In the genomic region with DNA sequence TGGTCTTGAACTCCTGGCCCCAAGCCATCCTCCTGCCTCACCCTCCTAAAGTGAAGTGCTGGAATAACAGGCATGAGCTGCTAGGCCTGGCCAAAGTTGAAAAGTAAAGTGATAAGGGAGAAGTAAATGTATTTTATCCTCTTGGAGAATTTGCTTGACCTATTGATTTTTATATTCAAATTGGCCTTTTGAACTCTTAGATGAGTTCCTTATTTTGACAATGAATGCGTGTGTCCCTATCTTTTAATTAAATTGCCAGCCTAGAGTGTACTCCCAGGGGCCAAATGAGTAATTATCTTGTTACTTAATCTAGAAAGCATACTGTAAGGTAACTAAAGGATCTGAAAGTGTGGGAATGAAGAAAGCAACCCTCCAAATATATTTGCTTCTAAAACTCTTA, we compare ENCODE assay signal across 1 cellular context.
TF ChIP-seq lines count a peak whose summit lies in the region.

No MANE protein-coding gene starts in this region.

TF ChIP-seq in GM12878, 131 proteins besides CTCF, POLR2A, EP300 and RAD21:
- TF ChIP-seq, protein P1, sequence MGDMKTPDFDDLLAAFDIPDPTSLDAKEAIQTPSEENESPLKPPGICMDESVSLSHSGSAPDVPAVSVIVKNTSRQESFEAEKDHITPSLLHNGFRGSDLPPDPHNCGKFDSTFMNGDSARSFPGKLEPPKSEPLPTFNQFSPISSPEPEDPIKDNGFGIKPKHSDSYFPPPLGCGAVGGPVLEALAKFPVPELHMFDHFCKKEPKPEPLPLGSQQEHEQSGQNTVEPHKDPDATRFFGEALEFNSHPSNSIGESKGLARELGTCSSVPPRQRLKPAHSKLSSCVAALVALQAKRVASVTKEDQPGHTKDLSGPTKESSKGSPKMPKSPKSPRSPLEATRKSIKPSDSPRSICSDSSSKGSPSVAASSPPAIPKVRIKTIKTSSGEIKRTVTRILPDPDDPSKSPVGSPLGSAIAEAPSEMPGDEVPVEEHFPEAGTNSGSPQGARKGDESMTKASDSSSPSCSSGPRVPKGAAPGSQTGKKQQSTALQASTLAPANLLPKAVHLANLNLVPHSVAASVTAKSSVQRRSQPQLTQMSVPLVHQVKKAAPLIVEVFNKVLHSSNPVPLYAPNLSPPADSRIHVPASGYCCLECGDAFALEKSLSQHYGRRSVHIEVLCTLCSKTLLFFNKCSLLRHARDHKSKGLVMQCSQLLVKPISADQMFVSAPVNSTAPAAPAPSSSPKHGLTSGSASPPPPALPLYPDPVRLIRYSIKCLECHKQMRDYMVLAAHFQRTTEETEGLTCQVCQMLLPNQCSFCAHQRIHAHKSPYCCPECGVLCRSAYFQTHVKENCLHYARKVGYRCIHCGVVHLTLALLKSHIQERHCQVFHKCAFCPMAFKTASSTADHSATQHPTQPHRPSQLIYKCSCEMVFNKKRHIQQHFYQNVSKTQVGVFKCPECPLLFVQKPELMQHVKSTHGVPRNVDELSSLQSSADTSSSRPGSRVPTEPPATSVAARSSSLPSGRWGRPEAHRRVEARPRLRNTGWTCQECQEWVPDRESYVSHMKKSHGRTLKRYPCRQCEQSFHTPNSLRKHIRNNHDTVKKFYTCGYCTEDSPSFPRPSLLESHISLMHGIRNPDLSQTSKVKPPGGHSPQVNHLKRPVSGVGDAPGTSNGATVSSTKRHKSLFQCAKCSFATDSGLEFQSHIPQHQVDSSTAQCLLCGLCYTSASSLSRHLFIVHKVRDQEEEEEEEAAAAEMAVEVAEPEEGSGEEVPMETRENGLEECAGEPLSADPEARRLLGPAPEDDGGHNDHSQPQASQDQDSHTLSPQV (IDR thresholded peaks at IDR 0.05), result no peak
- no peak for TF ChIP-seq CHD4 (IDR thresholded peaks at IDR 0.05)
- no peak for TF ChIP-seq NR2F1 (conservative IDR thresholded peaks at IDR 0.05)
- TF ChIP-seq JUNB (IDR thresholded peaks at IDR 0.05), result no peak
- no peak; the same call in 1 of the 2 replicates for TF ChIP-seq FOXM1 (IDR thresholded peaks at IDR 0.05; ENCODE audit: low read depth, low read length)
- TF ChIP-seq SUPT20H (IDR thresholded peaks at IDR 0.05; ENCODE audit: borderline replicate concordance, control insufficient read depth, low read depth, low read length), result no peak
- TF ChIP-seq ESRRA (IDR thresholded peaks at IDR 0.05; ENCODE audit: low read length), result no peak
- no peak for TF ChIP-seq NR2C2 (IDR thresholded peaks at IDR 0.05; ENCODE audit: borderline replicate concordance, control insufficient read depth, insufficient read length, low read depth)
- no peak for TF ChIP-seq EED (IDR thresholded peaks at IDR 0.05; ENCODE audit: low read depth)
- TF ChIP-seq STAT1 (conservative IDR thresholded peaks at IDR 0.05), result no peak
- TF ChIP-seq, protein P2, sequence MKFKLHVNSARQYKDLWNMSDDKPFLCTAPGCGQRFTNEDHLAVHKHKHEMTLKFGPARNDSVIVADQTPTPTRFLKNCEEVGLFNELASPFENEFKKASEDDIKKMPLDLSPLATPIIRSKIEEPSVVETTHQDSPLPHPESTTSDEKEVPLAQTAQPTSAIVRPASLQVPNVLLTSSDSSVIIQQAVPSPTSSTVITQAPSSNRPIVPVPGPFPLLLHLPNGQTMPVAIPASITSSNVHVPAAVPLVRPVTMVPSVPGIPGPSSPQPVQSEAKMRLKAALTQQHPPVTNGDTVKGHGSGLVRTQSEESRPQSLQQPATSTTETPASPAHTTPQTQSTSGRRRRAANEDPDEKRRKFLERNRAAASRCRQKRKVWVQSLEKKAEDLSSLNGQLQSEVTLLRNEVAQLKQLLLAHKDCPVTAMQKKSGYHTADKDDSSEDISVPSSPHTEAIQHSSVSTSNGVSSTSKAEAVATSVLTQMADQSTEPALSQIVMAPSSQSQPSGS (IDR thresholded peaks at IDR 0.05; ENCODE audit: low read length), result no peak
- TF ChIP-seq GATAD2B (conservative IDR thresholded peaks at IDR 0.05; ENCODE audit: low read depth), result no peak
- TF ChIP-seq, protein P3, sequence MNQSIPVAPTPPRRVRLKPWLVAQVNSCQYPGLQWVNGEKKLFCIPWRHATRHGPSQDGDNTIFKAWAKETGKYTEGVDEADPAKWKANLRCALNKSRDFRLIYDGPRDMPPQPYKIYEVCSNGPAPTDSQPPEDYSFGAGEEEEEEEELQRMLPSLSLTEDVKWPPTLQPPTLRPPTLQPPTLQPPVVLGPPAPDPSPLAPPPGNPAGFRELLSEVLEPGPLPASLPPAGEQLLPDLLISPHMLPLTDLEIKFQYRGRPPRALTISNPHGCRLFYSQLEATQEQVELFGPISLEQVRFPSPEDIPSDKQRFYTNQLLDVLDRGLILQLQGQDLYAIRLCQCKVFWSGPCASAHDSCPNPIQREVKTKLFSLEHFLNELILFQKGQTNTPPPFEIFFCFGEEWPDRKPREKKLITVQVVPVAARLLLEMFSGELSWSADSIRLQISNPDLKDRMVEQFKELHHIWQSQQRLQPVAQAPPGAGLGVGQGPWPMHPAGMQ (IDR thresholded peaks at IDR 0.05; ENCODE audit: borderline replicate concordance), result no peak
- TF ChIP-seq ZNF274 (IDR thresholded peaks at IDR 0.05; ENCODE audit: insufficient read depth, insufficient read length), result no peak
- TF ChIP-seq SMAD5 (IDR thresholded peaks at IDR 0.05; ENCODE audit: low read depth), result no peak
- no peak for TF ChIP-seq HDAC2 (IDR thresholded peaks at IDR 0.05)
- no peak for TF ChIP-seq ZNF384 (IDR thresholded peaks at IDR 0.05; ENCODE audit: borderline replicate concordance, low read depth, low read length)
- TF ChIP-seq, protein P4, sequence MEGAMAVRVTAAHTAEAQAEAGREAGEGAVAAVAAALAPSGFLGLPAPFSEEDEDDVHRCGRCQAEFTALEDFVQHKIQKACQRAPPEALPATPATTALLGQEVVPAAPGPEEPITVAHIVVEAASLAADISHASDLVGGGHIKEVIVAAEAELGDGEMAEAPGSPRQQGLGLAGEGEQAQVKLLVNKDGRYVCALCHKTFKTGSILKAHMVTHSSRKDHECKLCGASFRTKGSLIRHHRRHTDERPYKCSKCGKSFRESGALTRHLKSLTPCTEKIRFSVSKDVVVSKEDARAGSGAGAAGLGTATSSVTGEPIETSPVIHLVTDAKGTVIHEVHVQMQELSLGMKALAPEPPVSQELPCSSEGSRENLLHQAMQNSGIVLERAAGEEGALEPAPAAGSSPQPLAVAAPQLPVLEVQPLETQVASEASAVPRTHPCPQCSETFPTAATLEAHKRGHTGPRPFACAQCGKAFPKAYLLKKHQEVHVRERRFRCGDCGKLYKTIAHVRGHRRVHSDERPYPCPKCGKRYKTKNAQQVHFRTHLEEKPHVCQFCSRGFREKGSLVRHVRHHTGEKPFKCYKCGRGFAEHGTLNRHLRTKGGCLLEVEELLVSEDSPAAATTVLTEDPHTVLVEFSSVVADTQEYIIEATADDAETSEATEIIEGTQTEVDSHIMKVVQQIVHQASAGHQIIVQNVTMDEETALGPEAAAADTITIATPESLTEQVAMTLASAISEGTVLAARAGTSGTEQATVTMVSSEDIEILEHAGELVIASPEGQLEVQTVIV (IDR thresholded peaks at IDR 0.05; ENCODE audit: borderline replicate concordance, partially characterized antibody), result no peak
- no peak for TF ChIP-seq CEBPB (IDR thresholded peaks at IDR 0.05; ENCODE audit: borderline replicate concordance in 1 of 2, low read depth in 2 of 2, low read length in 2 of 2)
- no peak for TF ChIP-seq NRF1 (conservative IDR thresholded peaks at IDR 0.05; ENCODE audit: low read depth, low read length)
TF ChIP-seq in GM12878: peak in this region for 0.
